ENCODE assay signal across 1 cellular context in the genomic region with DNA sequence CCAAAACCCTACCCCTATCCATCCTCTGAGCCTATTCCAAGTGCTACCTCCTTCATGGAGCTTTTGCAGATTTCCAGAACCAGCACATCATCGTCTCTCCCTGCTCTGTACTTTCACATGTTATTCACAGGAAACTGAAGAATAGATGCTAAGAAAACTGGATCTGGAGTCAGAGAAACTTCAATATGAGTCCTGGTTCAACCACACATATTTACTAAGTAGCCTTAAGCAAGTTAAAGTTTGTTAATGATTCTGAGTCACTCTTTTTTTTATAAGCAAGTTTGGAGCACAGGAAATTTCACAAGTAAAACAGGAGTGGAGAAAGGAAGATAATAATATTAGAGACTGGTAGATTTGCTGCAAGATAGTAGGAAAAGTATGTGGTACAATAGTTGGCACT.
TF ChIP-seq lines count a peak whose summit lies in the region.

No MANE protein-coding gene starts in this region.

TF ChIP-seq in IMR-90, 13 proteins besides CTCF, POLR2A, EP300 and RAD21:
- TF ChIP-seq NFE2L2 (IDR thresholded peaks at IDR 0.05; ENCODE audit: low read depth, low read length) (no peak), MAZ (IDR thresholded peaks at IDR 0.05; ENCODE audit: borderline replicate concordance, low read depth, low read length) (no peak), MXI1 (IDR thresholded peaks at IDR 0.05; ENCODE audit: borderline replicate concordance, low read depth, low read length) (no peak), RCOR1 (IDR thresholded peaks at IDR 0.05; ENCODE audit: insufficient replicate concordance, low read length) (no peak), SMC3 (IDR thresholded peaks at IDR 0.05; ENCODE audit: low read depth, low read length) (no peak), CEBPB (IDR thresholded peaks at IDR 0.05; ENCODE audit: low read depth, low read length) (no peak)
- TF ChIP-seq, protein P1, sequence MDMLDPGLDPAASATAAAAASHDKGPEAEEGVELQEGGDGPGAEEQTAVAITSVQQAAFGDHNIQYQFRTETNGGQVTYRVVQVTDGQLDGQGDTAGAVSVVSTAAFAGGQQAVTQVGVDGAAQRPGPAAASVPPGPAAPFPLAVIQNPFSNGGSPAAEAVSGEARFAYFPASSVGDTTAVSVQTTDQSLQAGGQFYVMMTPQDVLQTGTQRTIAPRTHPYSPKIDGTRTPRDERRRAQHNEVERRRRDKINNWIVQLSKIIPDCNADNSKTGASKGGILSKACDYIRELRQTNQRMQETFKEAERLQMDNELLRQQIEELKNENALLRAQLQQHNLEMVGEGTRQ (IDR thresholded peaks at IDR 0.05; ENCODE audit: low read depth, low read length), result no peak
- TF ChIP-seq, protein P2, sequence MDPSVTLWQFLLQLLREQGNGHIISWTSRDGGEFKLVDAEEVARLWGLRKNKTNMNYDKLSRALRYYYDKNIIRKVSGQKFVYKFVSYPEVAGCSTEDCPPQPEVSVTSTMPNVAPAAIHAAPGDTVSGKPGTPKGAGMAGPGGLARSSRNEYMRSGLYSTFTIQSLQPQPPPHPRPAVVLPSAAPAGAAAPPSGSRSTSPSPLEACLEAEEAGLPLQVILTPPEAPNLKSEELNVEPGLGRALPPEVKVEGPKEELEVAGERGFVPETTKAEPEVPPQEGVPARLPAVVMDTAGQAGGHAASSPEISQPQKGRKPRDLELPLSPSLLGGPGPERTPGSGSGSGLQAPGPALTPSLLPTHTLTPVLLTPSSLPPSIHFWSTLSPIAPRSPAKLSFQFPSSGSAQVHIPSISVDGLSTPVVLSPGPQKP (IDR thresholded peaks at IDR 0.05; ENCODE audit: borderline replicate concordance, low read depth, low read length), result no peak
